Comparison of ENCODE assay signal across 24 cellular contexts in genomic region chr3:170813261-170813660, GRCh38. TPM values are rescaled to one million over a fixed set of nuclear protein-coding genes. Genes with fewer than 3 reads are reported as not detected.
DNase-seq lines count a peak whose midpoint lies in the region; ATAC-seq and TF ChIP-seq lines count a peak whose summit lies in the region.
"Had no signal": no experiment of that assay in that cellular context is flagged by ENCODE, and none has a peak within 500 bp of the region (broad histone marks: within the 10 kb centered on the region; RNA-seq: fewer than 3 reads in every experiment).

No MANE protein-coding gene starts in this region.

- no peaks in the 10 kb centered on the region for H3K79me2 ChIP-seq in smooth muscle cell (ENCODE audit: low read depth)
- no peaks in the 10 kb centered on the region for H3K79me2 ChIP-seq in hepatocyte

- no peaks in the 10 kb centered on the region for H3K4me1 ChIP-seq in smooth muscle cell (ENCODE audit: low read depth)
- peaks cover 4% of the 10 kb centered on the region for H3K4me1 ChIP-seq in hepatocyte (ENCODE audit: insufficient read depth)
- H3K4me1 ChIP-seq: BLaER1 treated with 17β-estradiol and CSF1 and Interleukin-3, amounts not matched to agents 10 nM and 100 nM; Caco-2 had no signal

- H3K4me3 ChIP-seq in smooth muscle cell (no peak overlapping the region), hepatocyte (no peak overlapping the region)
- H3K4me3 ChIP-seq: BLaER1 treated with 17β-estradiol and CSF1 and Interleukin-3, amounts not matched to agents 10 nM and 100 nM; SJSA1 had no signal

- H3F3A ChIP-seq in smooth muscle cell (ENCODE audit: low read depth), result no peaks in the 10 kb centered on the region

- H4K20me1 ChIP-seq in smooth muscle cell (ENCODE audit: low read depth) (no peaks in the 10 kb centered on the region), hepatocyte (ENCODE audit: insufficient read depth, poor library complexity, severe bottlenecking) (no peaks in the 10 kb centered on the region)
- H4K20me1 ChIP-seq: BLaER1 treated with 17β-estradiol and CSF1 and Interleukin-3, amounts not matched to agents 10 nM and 100 nM had no signal

- H3K36me3 ChIP-seq in smooth muscle cell (ENCODE audit: low read depth) (no peaks in the 10 kb centered on the region), hepatocyte (replicated peaks; ENCODE audit: insufficient read depth, low read depth) (no peaks in the 10 kb centered on the region)
- H3K36me3 ChIP-seq: BLaER1 treated with 17β-estradiol and CSF1 and Interleukin-3, amounts not matched to agents 10 nM and 100 nM; SJSA1 had no signal

- TF ChIP-seq CTCF in smooth muscle cell (IDR thresholded peaks at IDR 0.05; ENCODE audit: borderline replicate concordance, insufficient read depth, poor library complexity, severe bottlenecking) (no peak), hepatocyte (IDR thresholded peaks at IDR 0.05; ENCODE audit: poor library complexity) (no peak)

- peak; percentile 24 for DNase-seq in DMS 273 (lab: John Stamatoyannopoulos, UW; ENCODE audit: unreplicated experiment)
- no peak for DNase-seq in DMS 273 treated with DMSO at 0.1 percent for 48 hours (lab: John Stamatoyannopoulos, UW)
- DNase-seq in LHCN-M2 (ENCODE audit: low read depth), result peak; percentile 83
- peak; percentile 49 for DNase-seq in left kidney (ENCODE audit: low read depth, low spot score)
- DNase-seq in smooth muscle cell (lab: John Stamatoyannopoulos, UW; ENCODE audit: unreplicated experiment), result no peak
- no peak for DNase-seq in hepatocyte (ENCODE audit: low spot score)
- DNase-seq: ACHN; Caco-2; CD4-positive, alpha-beta memory T cell; DMS153; H9; HFFc6; NCI-H1092; NCI-H1436 treated with DMSO at 0.1 percent for 48 hours; NCI-H1930; NCI-H345; NCI-H774; OCI-M1; SW 1271 had no signal

- ATAC-seq in GM19463 (IDR thresholded peaks at IDR 0.05; ENCODE audit: unreplicated experiment) (no peak), GM18520 (IDR thresholded peaks at IDR 0.05; ENCODE audit: unreplicated experiment) (no peak)

- H3K27ac ChIP-seq in smooth muscle cell (ENCODE audit: low read depth), result no peak overlapping the region
- H3K27ac ChIP-seq in hepatocyte, result no peak overlapping the region
- H3K27ac ChIP-seq: 22Rv1; BLaER1 treated with 17β-estradiol and CSF1 and Interleukin-3, amounts not matched to agents 10 nM and 100 nM; SJSA1 had no signal

- H3K9me2 ChIP-seq in hepatocyte (replicated peaks; ENCODE audit: insufficient read depth), result no peaks in the 10 kb centered on the region

- H2AFZ ChIP-seq in smooth muscle cell (ENCODE audit: low read depth), result no peak overlapping the region
- no peak overlapping the region for H2AFZ ChIP-seq in hepatocyte

- H3K9ac ChIP-seq in smooth muscle cell (ENCODE audit: low read depth), result no peak overlapping the region
- H3K9ac ChIP-seq: BLaER1 treated with 17β-estradiol and CSF1 and Interleukin-3, amounts not matched to agents 10 nM and 100 nM had no signal

- 45% methylated on average over 5 of the region's 5 CpGs for WGBS in smooth muscle cell (ENCODE audit: low lambda C conversion rate)
- 57% methylated on average over 5 of the region's 5 CpGs for WGBS in hepatocyte (ENCODE audit: low lambda C conversion rate, missing lambda C conversion rate)

- H3K27me3 ChIP-seq in smooth muscle cell (ENCODE audit: low read depth) (no peaks in the 10 kb centered on the region), hepatocyte (no peaks in the 10 kb centered on the region)
- H3K27me3 ChIP-seq: BLaER1 treated with 17β-estradiol and CSF1 and Interleukin-3, amounts not matched to agents 10 nM and 100 nM; SJSA1 had no signal

- no peaks in the 10 kb centered on the region for H3K9me3 ChIP-seq in smooth muscle cell (replicated peaks; ENCODE audit: low read depth)
- H3K9me3 ChIP-seq in hepatocyte (ENCODE audit: low read depth), result no peaks in the 10 kb centered on the region
- H3K9me3 ChIP-seq: BLaER1 treated with 17β-estradiol and CSF1 and Interleukin-3, amounts not matched to agents 10 nM and 100 nM; Caco-2; SJSA1 had no signal

- H3K4me2 ChIP-seq in smooth muscle cell, result peak overlapping the region; percentile 7
- no peak overlapping the region for H3K4me2 ChIP-seq in hepatocyte
- H3K4me2 ChIP-seq: BLaER1 treated with 17β-estradiol and CSF1 and Interleukin-3, amounts not matched to agents 10 nM and 100 nM had no signal

RNA-seq across cellular contexts. Expression of gene RPL22L1, which starts 56.7 kb away (rescaled TPM):
- 585 and 621 TPM in 2 replicates for total RNA-seq in LHCN-M2 (2014; rRNA removed)
- 230 TPM for polyA plus RNA-seq in LHCN-M2 (2012)
- total RNA-seq in smooth muscle cell, result 99.0 and 118 TPM in 2 replicates
- polyA plus RNA-seq in smooth muscle cell, result 15.6 and 22.3 TPM in 2 replicates
- total RNA-seq in hepatocyte, result 168 and 173 TPM in 2 replicates
- 40.2 and 63.1 TPM in 2 replicates for polyA plus RNA-seq in hepatocyte

Comparison
In these comparisons a context has a peak if more than half of its experiments do, and no peak if none do; other contexts are left out.
1. DNase-seq: peak in DMS 273 (single experiment), LHCN-M2 (single experiment) and left kidney (single experiment); none in DMS 273 treated with DMSO at 0.1 percent for 48 hours (single experiment), smooth muscle cell (single experiment) and hepatocyte (single experiment).